11 cellular contexts compared by ENCODE assay signal in genomic region chr1:229506633-229507032, GRCh38. TPM values are rescaled to one million over a fixed set of nuclear protein-coding genes. Genes with fewer than 3 reads are reported as not detected.
DNase-seq lines count a peak whose midpoint lies in the region; ATAC-seq, FAIRE-seq and TF ChIP-seq lines count a peak whose summit lies in the region.
"Had no signal": no experiment of that assay in that cellular context is flagged by ENCODE, and none has a peak within 500 bp of the region (broad histone marks: within the 10 kb centered on the region; RNA-seq: fewer than 3 reads in every experiment).

No MANE protein-coding gene starts in this region.

- H3K4me3 Mint-ChIP-seq in activated T-cell treated with anti-CD3 and anti-CD28 coated beads, Interleukin-2, amount 50 U/mL, for 72 hours, result peak overlapping the region; percentile 83 to 98

- H3K9ac ChIP-seq in PC-3 (ENCODE audit: low read length), result peak overlapping the region; percentile 92; the same call in 1 of the 2 replicates
- H3K9ac ChIP-seq in smooth muscle cell (ENCODE audit: low read depth), result peak overlapping the region; percentile 97

- H3K9me2 ChIP-seq in PC-3 (replicated peaks; ENCODE audit: low read length), result no peaks in the 10 kb centered on the region

- TF ChIP-seq CTCF in PC-3 (conservative IDR thresholded peaks at IDR 0.05; ENCODE audit: low read depth, low read length) (no peak), epithelial cell of proximal tubule (conservative IDR thresholded peaks at IDR 0.05; ENCODE audit: low read depth, low read length) (no peak), smooth muscle cell (IDR thresholded peaks at IDR 0.05; ENCODE audit: borderline replicate concordance, insufficient read depth, poor library complexity, severe bottlenecking) (no peak)

- DNase-seq in activated T-cell treated with anti-CD3 and anti-CD28 coated beads, Interleukin-2, amount 50 U/mL, for 72 hours, result no peak
- no peak for DNase-seq in activated T-cell treated with anti-CD3 and anti-CD28 coated beads, Interleukin-2, amount 50 U/mL, for 1 hour
- DNase-seq in PC-3 (no peak), epithelial cell of proximal tubule (ENCODE audit: low read depth) (no peak), smooth muscle cell (lab: John Stamatoyannopoulos, UW; ENCODE audit: unreplicated experiment) (no peak), H7 (no peak), GM12892 (ENCODE audit: insufficient read length) (no peak), HK-2 (ENCODE audit: unreplicated experiment) (no peak)
- DNase-seq: dermis blood vessel endothelial cell, ovary, SJCRH30 had no signal

- peaks cover 31% of the 10 kb centered on the region for H3K79me2 ChIP-seq in PC-3 (ENCODE audit: low read length)
- H3K79me2 ChIP-seq in smooth muscle cell (ENCODE audit: low read depth), result peaks cover 24% of the 10 kb centered on the region

- H3K36me3 ChIP-seq in PC-3 (ENCODE audit: low read depth, low read length) (peaks cover 12% of the 10 kb centered on the region), smooth muscle cell (ENCODE audit: low read depth) (peaks cover 2% of the 10 kb centered on the region), H7 (replicated peaks; ENCODE audit: control insufficient read depth, insufficient read depth, low read length) (no peaks in the 10 kb centered on the region; the same call in 1 of the 2 replicates)
- H3K36me3 ChIP-seq: ovary had no signal

- WGBS in smooth muscle cell (ENCODE audit: low lambda C conversion rate), result 90% methylated on average over 8 of the region's 8 CpGs

- BruUV-seq in PC-3 (replicated peaks; lab: Mats Ljungman, UMichigan), result no TSS peak

- intact Hi-C loops in PC-3 (cut with micrococcal nuclease), result loop anchor here (5.0 kb wide), 1 partner anchor 234 kb away; the partner anchor contains the start of gene RAB4A

- POLR2A ChIA-PET in PC-3 (lab: Charles Lee; ENCODE audit: unreplicated experiment), result no interaction called here

- no peak for FAIRE-seq in GM12892 (lab: Jason Lieb, UNC)

- CTCF ChIA-PET in PC-3 (lab: Charles Lee), result no interaction called here

- H3K27me3 ChIP-seq in PC-3 (ENCODE audit: low read length), result no peaks in the 10 kb centered on the region
- no peaks in the 10 kb centered on the region for H3K27me3 ChIP-seq in smooth muscle cell (ENCODE audit: low read depth)
- no peaks in the 10 kb centered on the region for H3K27me3 ChIP-seq in H7 (ENCODE audit: control insufficient read depth, insufficient read depth, low read length)
- H3K27me3 ChIP-seq: ovary, SJCRH30 had no signal

- peaks cover 4% of the 10 kb centered on the region; the same call in 1 of the 2 replicates for H4K20me1 ChIP-seq in PC-3 (ENCODE audit: low read length)
- no peaks in the 10 kb centered on the region for H4K20me1 ChIP-seq in smooth muscle cell (ENCODE audit: low read depth)

- TF ChIP-seq POLR2A in GM12892 (IDR thresholded peaks at IDR 0.05; ENCODE audit: low read depth, low read length), result no peak

- H3F3A ChIP-seq in PC-3 (ENCODE audit: low read length, unreplicated experiment) (no peaks in the 10 kb centered on the region), smooth muscle cell (ENCODE audit: low read depth) (peaks cover 2% of the 10 kb centered on the region)

- H3K9me3 ChIP-seq in PC-3 (ENCODE audit: low read length) (no peaks in the 10 kb centered on the region), smooth muscle cell (replicated peaks; ENCODE audit: low read depth) (no peaks in the 10 kb centered on the region)
- H3K9me3 ChIP-seq: ovary, SJCRH30 had no signal

- no peak for ATAC-seq in activated T-cell treated with anti-CD3 and anti-CD28 coated beads, Interleukin-2, amount 50 U/mL, for 72 hours (replicated peaks in 1 of 2)
- no peak for ATAC-seq in PC-3

- H3K9me3 Mint-ChIP-seq in activated T-cell treated with anti-CD3 and anti-CD28 coated beads, Interleukin-2, amount 50 U/mL, for 72 hours, result no peaks in the 10 kb centered on the region

- peaks cover 32% of the 10 kb centered on the region for H3K4me1 Mint-ChIP-seq in activated T-cell treated with anti-CD3 and anti-CD28 coated beads, Interleukin-2, amount 50 U/mL, for 72 hours (ENCODE audit: low read depth)

- H3K4me1 ChIP-seq in PC-3 (ENCODE audit: insufficient read depth, low read length), result peaks cover 26% of the 10 kb centered on the region
- H3K4me1 ChIP-seq in smooth muscle cell (ENCODE audit: low read depth), result peaks cover 5% of the 10 kb centered on the region

- no peaks in the 10 kb centered on the region for H3K27me3 Mint-ChIP-seq in activated T-cell treated with anti-CD3 and anti-CD28 coated beads, Interleukin-2, amount 50 U/mL, for 72 hours (ENCODE audit: low read depth)

- H3K27ac ChIP-seq in PC-3 (ENCODE audit: low read length) (no peak overlapping the region), smooth muscle cell (ENCODE audit: low read depth) (peak overlapping the region; percentile 98)
- H3K27ac ChIP-seq: ovary, SJCRH30 had no signal

- H3K4me3 ChIP-seq in PC-3 (ENCODE audit: low read length), result peak overlapping the region; percentile 84
- H3K4me3 ChIP-seq in epithelial cell of proximal tubule (ENCODE audit: low read depth, low read length), result peak overlapping the region; percentile 77
- peak overlapping the region; percentile 97 for H3K4me3 ChIP-seq in smooth muscle cell
- H3K4me3 ChIP-seq in H7 (ENCODE audit: insufficient read depth, low read depth, low read length), result no peak overlapping the region

- H3K4me2 ChIP-seq in PC-3 (ENCODE audit: low read length) (peak overlapping the region; percentile 88), smooth muscle cell (peak overlapping the region; percentile 95)

- H2AFZ ChIP-seq in PC-3 (ENCODE audit: low read length), result no peak overlapping the region
- H2AFZ ChIP-seq in smooth muscle cell (ENCODE audit: low read depth), result no peak overlapping the region

- H3K36me3 Mint-ChIP-seq in activated T-cell treated with anti-CD3 and anti-CD28 coated beads, Interleukin-2, amount 50 U/mL, for 72 hours (ENCODE audit: insufficient read depth in 2 of 2), result peaks cover 0 to 2% of the 10 kb centered on the region in 2 donors

- peak overlapping the region; percentile 96 for H3K27ac Mint-ChIP-seq in activated T-cell treated with anti-CD3 and anti-CD28 coated beads, Interleukin-2, amount 50 U/mL, for 72 hours

RNA-seq across cellular contexts. Expression of gene NUP133, which starts 1.5 kb away (rescaled TPM):
- total RNA-seq in activated T-cell treated with anti-CD3 and anti-CD28 coated beads, Interleukin-2, amount 50 U/mL, for 72 hours, result 10 to 100 TPM; 42.8 to 53.4 TPM
- total RNA-seq in PC-3 (2014; rRNA removed) (63.6 and 66.5 TPM in 2 replicates), epithelial cell of proximal tubule (34.9 and 41.1 TPM in 2 replicates), smooth muscle cell (40.0 and 54.8 TPM in 2 replicates)
- 14.6 and 15.5 TPM in 2 replicates for polyA plus RNA-seq in smooth muscle cell
- 72.5 and 78.1 TPM in 2 replicates for total RNA-seq in H7 (2014; rRNA removed; shearing (Covaris generic))
- 18.1 TPM for polyA plus RNA-seq in GM12892 (2012; ENCODE audit: missing spikeins)

RNA-seq across cellular contexts. Expression of gene ABCB10, which starts 51.9 kb away (rescaled TPM):
- total RNA-seq in activated T-cell treated with anti-CD3 and anti-CD28 coated beads, Interleukin-2, amount 50 U/mL, for 72 hours, result 10 to 100 TPM; 25.7 to 32.0 TPM
- total RNA-seq in PC-3 (2014; rRNA removed) (27.4 and 30.4 TPM in 2 replicates), epithelial cell of proximal tubule (15.4 and 24.9 TPM in 2 replicates), smooth muscle cell (14.2 and 18.4 TPM in 2 replicates)
- polyA plus RNA-seq in smooth muscle cell, result 7.1 and 10.3 TPM in 2 replicates
- 18.0 and 19.8 TPM in 2 replicates for total RNA-seq in H7 (2014; rRNA removed; shearing (Covaris generic))
- polyA plus RNA-seq in GM12892 (2012; ENCODE audit: missing spikeins), result 21.9 TPM
